Comparison of ENCODE assay signal across 8 cellular contexts in the genomic region with DNA sequence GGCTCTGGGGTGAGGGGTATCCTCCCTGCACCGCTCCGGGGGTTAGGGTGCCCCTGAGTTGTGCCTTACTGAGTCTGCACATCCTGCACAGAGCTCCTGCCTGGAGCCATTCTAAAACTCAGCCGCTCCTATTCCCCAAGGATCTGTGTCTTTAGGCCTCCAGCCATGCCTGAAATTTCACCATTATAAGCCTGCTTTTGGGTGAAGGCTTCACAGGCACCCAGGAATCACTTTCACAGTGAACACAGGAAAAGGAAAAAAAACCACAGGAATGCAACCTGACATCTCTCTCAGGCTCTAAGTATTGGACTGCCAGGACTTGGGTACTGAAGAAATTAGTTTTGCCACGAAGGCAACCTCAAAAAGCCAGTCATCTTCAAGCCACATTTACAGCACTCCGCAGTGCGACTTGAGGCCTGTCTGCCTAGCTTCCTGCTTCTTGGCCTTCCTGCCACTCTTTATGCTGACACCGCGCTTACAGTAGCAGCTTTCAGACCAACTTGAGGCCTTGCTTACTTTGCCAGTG. TPM values are rescaled to one million over a fixed set of nuclear protein-coding genes. Genes with fewer than 3 reads are reported as not detected.
DNase-seq lines count a peak whose midpoint lies in the region; ATAC-seq and TF ChIP-seq lines count a peak whose summit lies in the region.

No MANE protein-coding gene starts in this region.

- peaks cover 2% of the 10 kb centered on the region for H3K9me3 Mint-ChIP-seq in activated CD4-positive, alpha-beta memory T cell treated with anti-CD3 and anti-CD28 coated beads for 36 hours

- POLR2A ChIA-PET in activated CD4-positive, alpha-beta memory T cell treated with anti-CD3 and anti-CD28 coated beads for 36 hours (lab: Charles Lee): interaction anchor here (0.9 to 1.3 kb wide), 4 partner anchors 9 to 31 kb away, joined by 3 read pairs; partner anchors contain the start of gene GALNT10

- H3K4me3 Mint-ChIP-seq in activated CD4-positive, alpha-beta memory T cell treated with anti-CD3 and anti-CD28 coated beads for 36 hours: no peak overlapping the region

- intact Hi-C loops in activated CD4-positive, alpha-beta memory T cell treated with anti-CD3 and anti-CD28 coated beads for 36 hours (cut with micrococcal nuclease): loop anchor here (2.0 kb wide), 1 partner anchor 19 kb away; no protein-coding TSS in a partner anchor
- intact Hi-C loops in dorsolateral prefrontal cortex (cut with DNase I): no loop called here

- TF ChIP-seq CTCF in dorsolateral prefrontal cortex (IDR thresholded peaks at IDR 0.05 in 54 of 56, conservative IDR thresholded peaks at IDR 0.05 in 2 of 56; ENCODE audit: low read depth in 1 of 56, partially characterized antibody in 56 of 56): no peak

- peak; percentile 75 for DNase-seq in activated CD4-positive, alpha-beta memory T cell treated with anti-CD3 and anti-CD28 coated beads for 36 hours
- peak; percentile 39 for DNase-seq in epithelial cell of prostate (ENCODE audit: low read depth, low spot score)
- peak; percentile 57 for DNase-seq in skeletal muscle cell (ENCODE audit: low read depth)
- no peak for DNase-seq in NCI-H187 treated with DMSO at 0.1 percent for 48 hours (lab: John Stamatoyannopoulos, UW)
- DNase-seq in NCI-H1105 (lab: John Stamatoyannopoulos, UW): no peak
- no peak for DNase-seq in dorsolateral prefrontal cortex

- H3K27ac Mint-ChIP-seq in activated CD4-positive, alpha-beta memory T cell treated with anti-CD3 and anti-CD28 coated beads for 36 hours: peak overlapping the region; percentile 86

- no peaks in the 10 kb centered on the region for H3K27me3 Mint-ChIP-seq in activated CD4-positive, alpha-beta memory T cell treated with anti-CD3 and anti-CD28 coated beads for 36 hours

- CTCF ChIA-PET in activated CD4-positive, alpha-beta memory T cell treated with anti-CD3 and anti-CD28 coated beads for 36 hours (lab: Charles Lee): interaction anchor here (0.7 to 1.5 kb wide), 4 partner anchors 9 to 149 kb away, joined by 3 to 9 read pairs (median 4); no protein-coding TSS in a partner anchor

- no peaks in the 10 kb centered on the region for H3K27me3 ChIP-seq in dorsolateral prefrontal cortex

- ATAC-seq in GM18508 (IDR thresholded peaks at IDR 0.05; ENCODE audit: insufficient read depth, unreplicated experiment): peak; percentile 66
- peak; percentile 75 for ATAC-seq in HG03521 (IDR thresholded peaks at IDR 0.05; ENCODE audit: unreplicated experiment)

- H3K36me3 Mint-ChIP-seq in activated CD4-positive, alpha-beta memory T cell treated with anti-CD3 and anti-CD28 coated beads for 36 hours: peaks cover 23% of the 10 kb centered on the region

- H3K4me1 Mint-ChIP-seq in activated CD4-positive, alpha-beta memory T cell treated with anti-CD3 and anti-CD28 coated beads for 36 hours (ENCODE audit: low read depth): peaks cover 44% of the 10 kb centered on the region

- no peak overlapping the region for H3K4me3 ChIP-seq in skeletal muscle cell (ENCODE audit: low read depth, low read length)
- no peak overlapping the region for H3K4me3 ChIP-seq in dorsolateral prefrontal cortex

- H3K27ac ChIP-seq in epithelial cell of prostate (peak overlapping the region; percentile 72), dorsolateral prefrontal cortex (peak overlapping the region in 24 of 59 donors; percentile 2 to 71 (median 30))

RNA-seq across cellular contexts. Expression of gene GALNT10, which starts 30.9 kb away (rescaled TPM):
- total RNA-seq in activated CD4-positive, alpha-beta memory T cell treated with anti-CD3 and anti-CD28 coated beads for 36 hours: 10 to 100 TPM; 23.8 to 26.9 TPM
- 10 to 100 TPM in 119 of 120 experiments, 1 to 10 TPM in 1; 9.1 to 33.2 (median 17.2) TPM for total RNA-seq in dorsolateral prefrontal cortex

Comparison
In these comparisons a context has a peak if more than half of its experiments do, and no peak if none do; other contexts are left out.
1. DNase-seq: peak in activated CD4-positive, alpha-beta memory T cell treated with anti-CD3 and anti-CD28 coated beads for 36 hours (single experiment), epithelial cell of prostate (single experiment) and skeletal muscle cell (single experiment); none in NCI-H187 treated with DMSO at 0.1 percent for 48 hours (single experiment), NCI-H1105 (single experiment) and dorsolateral prefrontal cortex (0 of 10).